Comparison of ENCODE assay signal across 8 cellular contexts in the genomic region with DNA sequence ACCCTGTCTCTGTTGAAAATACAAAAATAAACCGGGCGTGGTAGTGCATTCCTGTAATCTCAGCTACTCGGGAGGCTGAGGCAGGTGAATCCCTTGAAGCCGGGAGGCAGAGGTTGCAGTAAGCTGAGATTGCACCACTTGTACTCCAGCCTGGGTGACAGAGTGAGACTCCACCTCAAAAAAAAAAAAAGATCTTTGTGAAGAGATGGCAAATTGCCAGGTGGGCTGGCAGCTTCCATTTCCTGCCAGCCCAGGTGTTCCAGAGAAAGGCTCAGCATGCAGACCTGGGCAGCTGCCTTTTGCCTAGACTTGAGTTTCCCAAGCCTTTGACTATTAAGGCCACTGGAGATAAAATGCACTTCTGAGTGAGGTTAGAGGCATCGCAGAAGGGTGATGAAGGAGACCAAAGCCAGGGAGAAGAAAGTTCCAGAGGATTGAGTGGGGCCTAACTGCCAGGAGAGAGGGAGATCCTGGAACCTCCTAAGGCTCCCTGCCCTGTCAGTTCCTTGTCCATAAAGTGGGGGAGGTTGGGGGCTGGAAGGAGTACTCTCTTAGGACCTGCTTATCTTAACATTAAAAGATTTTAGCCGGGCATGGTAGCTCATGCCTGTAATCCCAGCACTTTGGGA. TPM values are rescaled to one million over a fixed set of nuclear protein-coding genes. Genes with fewer than 3 reads are reported as not detected.
DNase-seq lines count a peak whose midpoint lies in the region; ATAC-seq and TF ChIP-seq lines count a peak whose summit lies in the region.

No MANE protein-coding gene starts in this region.

- no peak overlapping the region for H3K27ac ChIP-seq in caudate nucleus (ENCODE audit: low read depth, low read length)

- H3K4me3 ChIP-seq in lower leg skin (ENCODE audit: low read depth, poor library complexity, severe bottlenecking), result no peak overlapping the region

- ATAC-seq in memory B cell (ENCODE audit: low read depth), result no peak

- peak; percentile 71 for DNase-seq in Caki2 (ENCODE audit: low read depth)
- peak; percentile 80 for DNase-seq in NCI-H128 (lab: John Stamatoyannopoulos, UW; ENCODE audit: unreplicated experiment)
- DNase-seq in activated CD4-positive, alpha-beta T cell treated with anti-CD3 and anti-CD28 coated beads, Interleukin-2, amount 50 U/mL, for 1 hour, result peak; percentile 34
- DNase-seq in memory B cell (ENCODE audit: low spot score in 2 of 2), result no peak
- no peak for DNase-seq in GM19238 (ENCODE audit: insufficient read length, low spot score)
- DNase-seq in UCSD-AML1 (lab: John Stamatoyannopoulos, UW; ENCODE audit: unreplicated experiment), result no peak
- no peak for DNase-seq in caudate nucleus (lab: John Stamatoyannopoulos, UW)
- DNase-seq in lower leg skin (ENCODE audit: low spot score in 2 of 2), result no peak

- in situ Hi-C loops in Caki2 (cut with HindIII; ENCODE audit: low pct_unique_long_range_greater_than_20kb, low sequenced_read_pairs), result no loop called here

- H3K27me3 Mint-ChIP-seq in memory B cell, result no peaks in the 10 kb centered on the region

- intact Hi-C loops in lower leg skin (cut with DNase I; ENCODE audit: low total_unique reads), result no loop called here

- H3K4me1 Mint-ChIP-seq in memory B cell, result peaks cover 25% of the 10 kb centered on the region

- TF ChIP-seq POLR2A in lower leg skin (IDR thresholded peaks at IDR 0.05), result no peak

- no peak for TF ChIP-seq CTCF in lower leg skin (IDR thresholded peaks at IDR 0.05)

- H3K27ac Mint-ChIP-seq in memory B cell, result no peak overlapping the region

- no peaks in the 10 kb centered on the region for H3K36me3 Mint-ChIP-seq in memory B cell

- H3K4me3 Mint-ChIP-seq in memory B cell, result peak overlapping the region; percentile 44

- 44 to 60% methylated on average over 6 of the region's 6 CpGs for WGBS in lower leg skin, 2 donors

- no peaks in the 10 kb centered on the region for H3K9me3 Mint-ChIP-seq in memory B cell

RNA-seq across cellular contexts. Expression of gene DDIT4, which starts 10.0 kb away (rescaled TPM):
- total RNA-seq in Caki2 (2014; rRNA removed; shearing (Covaris generic); ENCODE audit: low replicate concordance), result 408 and 445 TPM in 2 replicates
- 100 to 1,000 TPM; 274 to 929 (median 421) TPM for total RNA-seq in lower leg skin

RNA-seq across cellular contexts. Expression of gene ASCC1, which starts 47.7 kb away (rescaled TPM):
- 55.1 and 82.7 TPM in 2 replicates for total RNA-seq in Caki2 (2014; rRNA removed; shearing (Covaris generic); ENCODE audit: low replicate concordance)
- 10 to 100 TPM; 17.7 to 33.3 (median 23.1) TPM for total RNA-seq in lower leg skin

RNA-seq across cellular contexts. Expression of gene ANAPC16, which starts 47.9 kb away (rescaled TPM):
- total RNA-seq in Caki2 (2014; rRNA removed; shearing (Covaris generic); ENCODE audit: low replicate concordance), result 279 and 280 TPM in 2 replicates
- total RNA-seq in lower leg skin, result 100 to 1,000 TPM in 2 of 4 donors, 10 to 100 TPM in 2; 47.8 to 116 (median 100) TPM

Comparison
In these comparisons a context has a peak if more than half of its experiments do, and no peak if none do; other contexts are left out.
1. DNase-seq: peak in Caki2 (single experiment), NCI-H128 (single experiment) and activated CD4-positive, alpha-beta T cell treated with anti-CD3 and anti-CD28 coated beads, Interleukin-2, amount 50 U/mL, for 1 hour (single experiment); none in memory B cell (0 of 2), GM19238 (single experiment), UCSD-AML1 (single experiment), caudate nucleus (0 of 61) and lower leg skin (0 of 2).